8 cellular contexts compared by ENCODE assay signal in the genomic region with DNA sequence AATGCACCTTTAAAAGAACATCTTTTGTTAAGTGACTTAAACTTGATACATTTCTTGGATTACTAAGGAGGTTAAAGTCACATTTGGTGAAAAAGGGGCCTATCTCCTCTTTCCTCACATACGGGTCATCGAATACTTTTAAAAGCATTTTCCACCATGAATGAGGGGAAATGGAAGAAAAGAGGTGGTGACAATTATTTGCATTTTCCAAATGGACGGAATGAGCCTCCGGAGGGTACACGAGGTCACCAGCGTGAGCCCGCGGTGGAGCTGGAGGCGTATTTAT. TPM values are rescaled to one million over a fixed set of nuclear protein-coding genes. Genes with fewer than 3 reads are reported as not detected.
DNase-seq lines count a peak whose midpoint lies in the region; ATAC-seq and TF ChIP-seq lines count a peak whose summit lies in the region.

No MANE protein-coding gene starts in this region.

- H3K79me2 ChIP-seq in Karpas-422 (ENCODE audit: low read length): no peaks in the 10 kb centered on the region
- H3K79me2 ChIP-seq in neural progenitor cell (ENCODE audit: low read depth): peaks cover 71% of the 10 kb centered on the region

- H3K36me3 Mint-ChIP-seq in Caco-2 (ENCODE audit: insufficient read depth, unreplicated experiment) (peaks cover 23% of the 10 kb centered on the region), neural progenitor cell (peaks cover 20% of the 10 kb centered on the region)

- H3K4me3 ChIP-seq in Caco-2 (ENCODE audit: low read depth, low read length): peak overlapping the region; percentile 63
- peak overlapping the region; percentile 78 for H3K4me3 ChIP-seq in Karpas-422 (ENCODE audit: low read length)
- H3K4me3 ChIP-seq in dorsolateral prefrontal cortex: peak overlapping the region; percentile 54 to 96 (median 89)
- peak overlapping the region; percentile 87 for H3K4me3 ChIP-seq in neural progenitor cell

- CTCF ChIA-PET in Caco-2 (lab: Charles Lee): interaction anchor here (0.6 to 0.9 kb wide), 2 partner anchors 184 to 211 kb away, joined by 3 to 5 read pairs; no protein-coding TSS in a partner anchor

- no peak for DNase-seq in Caco-2
- DNase-seq in Karpas-422: no peak
- no peak for DNase-seq in dorsolateral prefrontal cortex
- no peak for DNase-seq in neural progenitor cell (ENCODE audit: low spot score)
- no peak for DNase-seq in activated effector memory CD4-positive, alpha-beta T cell treated with Interleukin-2 at 50 U/mL for 16 hours
- no peak for DNase-seq in NCI-H2171 treated with DMSO at 0.1 percent for 48 hours (lab: John Stamatoyannopoulos, UW)

- intact Hi-C loops in Caco-2 (cut with micrococcal nuclease; ENCODE audit: unreplicated experiment) (loop anchor here (1.0 to 5.0 kb wide), 3 partner anchors 43 to 142 kb away; no protein-coding TSS in a partner anchor), dorsolateral prefrontal cortex (cut with DNase I) (loop anchor here (5.0 kb wide), 2 partner anchors 112 to 142 kb away; no protein-coding TSS in a partner anchor)

- H3K36me3 ChIP-seq in Caco-2 (ENCODE audit: control insufficient read depth, insufficient read depth, low read length) (no peaks in the 10 kb centered on the region), Karpas-422 (ENCODE audit: insufficient read depth, low read length) (no peaks in the 10 kb centered on the region), neural progenitor cell (no peaks in the 10 kb centered on the region)

- H3K27ac Mint-ChIP-seq in Caco-2 (ENCODE audit: unreplicated experiment) (peak overlapping the region; percentile 85), neural progenitor cell (peak overlapping the region; percentile 22)

- no peak for TF ChIP-seq CTCF in Caco-2 (IDR thresholded peaks at IDR 0.05; ENCODE audit: insufficient read depth in 1 of 2, low read depth in 1 of 2, low read length in 1 of 2, severe bottlenecking in 1 of 2, unreplicated experiment in 1 of 2)
- TF ChIP-seq CTCF in dorsolateral prefrontal cortex (IDR thresholded peaks at IDR 0.05 in 54 of 56, conservative IDR thresholded peaks at IDR 0.05 in 2 of 56; ENCODE audit: low read depth in 1 of 56, partially characterized antibody in 56 of 56): no peak
- no peak for TF ChIP-seq CTCF in neural progenitor cell (IDR thresholded peaks at IDR 0.05)

- H3K9me3 ChIP-seq in Caco-2 (no peaks in the 10 kb centered on the region), Karpas-422 (ENCODE audit: low read length) (no peaks in the 10 kb centered on the region), neural progenitor cell (ENCODE audit: low read depth) (no peaks in the 10 kb centered on the region)

- H2AFZ ChIP-seq in Karpas-422 (ENCODE audit: low read length): peak overlapping the region; percentile 91; the same call in 1 of the 2 replicates
- peak overlapping the region; percentile 93 for H2AFZ ChIP-seq in neural progenitor cell (replicated peaks)

- H3K27me3 ChIP-seq in Caco-2 (replicated peaks; ENCODE audit: control insufficient read depth, insufficient read depth, low read length) (no peaks in the 10 kb centered on the region), Karpas-422 (ENCODE audit: low read length) (no peaks in the 10 kb centered on the region), dorsolateral prefrontal cortex (no peaks in the 10 kb centered on the region), neural progenitor cell (no peaks in the 10 kb centered on the region)

- no peaks in the 10 kb centered on the region for H4K20me1 ChIP-seq in Karpas-422 (ENCODE audit: insufficient read depth, low read depth, low read length)
- H4K20me1 ChIP-seq in neural progenitor cell (ENCODE audit: low read depth): peaks cover 32% of the 10 kb centered on the region

- no peaks in the 10 kb centered on the region for H3K9me2 ChIP-seq in Karpas-422 (replicated peaks; ENCODE audit: insufficient read depth, low read length)

- no peaks in the 10 kb centered on the region for H3K9me3 Mint-ChIP-seq in Caco-2 (ENCODE audit: unreplicated experiment)
- H3K9me3 Mint-ChIP-seq in neural progenitor cell: no peaks in the 10 kb centered on the region

- no TSS peak for BruUV-seq in Caco-2 (replicated peaks; lab: Mats Ljungman, UMichigan)

- peaks cover 59% of the 10 kb centered on the region for H3F3A ChIP-seq in neural progenitor cell (ENCODE audit: low read depth)

- no peak overlapping the region for H3K27ac ChIP-seq in Karpas-422 (ENCODE audit: low read length)
- H3K27ac ChIP-seq in dorsolateral prefrontal cortex: peak overlapping the region in 58 of 59 donors; percentile 40 to 97 (median 92)
- H3K27ac ChIP-seq in neural progenitor cell: peak overlapping the region; percentile 89

- H3K4me1 ChIP-seq in Caco-2 (peaks cover 28% of the 10 kb centered on the region), Karpas-422 (ENCODE audit: low read length) (peaks cover 15% of the 10 kb centered on the region), neural progenitor cell (peaks cover 42% of the 10 kb centered on the region)

- H3K4me2 ChIP-seq in Karpas-422 (ENCODE audit: low read depth, low read length, poor library complexity, severe bottlenecking): peak overlapping the region; percentile 76
- peak overlapping the region; percentile 89 for H3K4me2 ChIP-seq in neural progenitor cell

- H3K27me3 Mint-ChIP-seq in Caco-2 (ENCODE audit: insufficient read depth, unreplicated experiment) (no peaks in the 10 kb centered on the region), neural progenitor cell (ENCODE audit: insufficient read depth, low read depth) (peaks cover 3% of the 10 kb centered on the region)

- H3K9ac ChIP-seq in Karpas-422 (ENCODE audit: low read length) (peak overlapping the region; percentile 81), neural progenitor cell (peak overlapping the region; percentile 84)

- no peak for ATAC-seq in HG02970 (IDR thresholded peaks at IDR 0.05; ENCODE audit: low FRiP score, unreplicated experiment)
- no peak for ATAC-seq in HG02759 (IDR thresholded peaks at IDR 0.05; ENCODE audit: unreplicated experiment)

- peaks cover 37% of the 10 kb centered on the region for H3K4me1 Mint-ChIP-seq in Caco-2 (ENCODE audit: low read depth, unreplicated experiment)
- H3K4me1 Mint-ChIP-seq in neural progenitor cell: peaks cover 42% of the 10 kb centered on the region

- H3K4me3 Mint-ChIP-seq in Caco-2 (ENCODE audit: unreplicated experiment): peak overlapping the region; percentile 76
- peak overlapping the region; percentile 91 for H3K4me3 Mint-ChIP-seq in neural progenitor cell

- POLR2A ChIA-PET in Caco-2 (lab: Charles Lee): interaction anchor here (1.5 kb wide), 1 partner anchor 43 kb away, joined by 8 read pairs; no protein-coding TSS in a partner anchor

RNA-seq across cellular contexts. Expression of a gene that starts 1.0 kb away (rescaled TPM):
- total RNA-seq in Caco-2 (2022) (53.4 and 63.2 TPM in 2 replicates), dorsolateral prefrontal cortex (10 to 100 TPM; 20.8 to 55.7 (median 33.4) TPM), neural progenitor cell (ENCODE audit: low replicate concordance) (60.8 and 76.2 TPM in 2 replicates)
- 2.2 and 3.2 TPM in 2 replicates for total RNA-seq in Karpas-422 (2014; rRNA removed; shearing (Covaris generic); ENCODE audit: low replicate concordance)
